ENCODE assay signal across 2 cellular contexts in genomic region chr2:20045712-20046292, GRCh38. TPM values are rescaled to one million over a fixed set of nuclear protein-coding genes. Genes with fewer than 3 reads are reported as not detected.
"Had no signal": no experiment of that assay in that cellular context is flagged by ENCODE, and none has a peak within 500 bp of the region (broad histone marks: within the 10 kb centered on the region; RNA-seq: fewer than 3 reads in every experiment).

No MANE protein-coding gene starts in this region.

RNA-seq across cellular contexts. Expression of gene MATN3, which starts 33.3 kb away (rescaled TPM):
- total RNA-seq: naive thymus-derived CD8-positive, alpha-beta T cell; right atrium auricular region had no signal
- polyA plus RNA-seq: naive thymus-derived CD8-positive, alpha-beta T cell had no signal
